15 cellular contexts compared by ENCODE assay signal in genomic region chr9:18379073-18379811, GRCh38.
A peak's percentile ranks its signal among the peaks of the same experiment; 100 is the strongest.
DNase-seq lines count a peak whose midpoint lies in the region; ATAC-seq and TF ChIP-seq lines count a peak whose summit lies in the region.
"Had no signal": no experiment of that assay in that cellular context is flagged by ENCODE, and none has a peak within 500 bp of the region (broad histone marks: within the 10 kb centered on the region; RNA-seq: fewer than 3 reads in every experiment).

No MANE protein-coding gene starts in this region.

- ATAC-seq in activated CD8-positive, alpha-beta T cell treated with anti-CD3 and anti-CD28 coated beads for 36 hours = no peak
- no peak for ATAC-seq in HG02588 (IDR thresholded peaks at IDR 0.05; ENCODE audit: unreplicated experiment)
- ATAC-seq in activated naive CD8-positive, alpha-beta T cell treated with anti-CD3 and anti-CD28 coated beads, Interleukin-2, amount 50 U/mL, for 24 hours = no peak
- ATAC-seq: activated naive CD4-positive, alpha-beta T cell treated with anti-CD3 and anti-CD28 coated beads, Interleukin-2, amount 50 U/mL, for 72 hours; left colon had no signal

- no peaks in the 10 kb centered on the region for H3K36me3 Mint-ChIP-seq in activated CD8-positive, alpha-beta T cell treated with anti-CD3 and anti-CD28 coated beads for 36 hours (ENCODE audit: low read depth)
- H3K36me3 Mint-ChIP-seq in activated naive CD8-positive, alpha-beta T cell treated with anti-CD3 and anti-CD28 coated beads, Interleukin-2, amount 50 U/mL, for 24 hours (ENCODE audit: low read depth) = no peaks in the 10 kb centered on the region
- H3K36me3 Mint-ChIP-seq: activated naive CD4-positive, alpha-beta T cell treated with anti-CD3 and anti-CD28 coated beads, Interleukin-2, amount 50 U/mL, for 72 hours had no signal

- H3K4me3 ChIP-seq in BJ (ENCODE audit: low read depth, low read length) (no peak overlapping the region), kidney epithelial cell (ENCODE audit: low read depth, low read length) (no peak overlapping the region)
- H3K4me3 ChIP-seq: MG63, pancreas had no signal

- no peaks in the 10 kb centered on the region for H3K27me3 ChIP-seq in BJ (ENCODE audit: control insufficient read depth, insufficient read depth, low read length)
- H3K27me3 ChIP-seq in kidney epithelial cell (ENCODE audit: control insufficient read depth, insufficient read depth, low read length) = no peaks in the 10 kb centered on the region
- H3K27me3 ChIP-seq: MG63, pancreas had no signal

- DNase-seq in BJ (ENCODE audit: low read depth) = peak; percentile 50
- DNase-seq in brain pericyte (ENCODE audit: low read depth, low spot score) = peak; percentile 22
- DNase-seq in kidney epithelial cell (ENCODE audit: low read depth) = peak; percentile 96
- no peak for DNase-seq in stimulated activated CD4-positive, alpha-beta T cell treated with anti-CD3 and anti-CD28 coated beads, Interleukin-1b, Interleukin-23, amount 100 ng/mL, for 48 hours
- DNase-seq in activated CD8-positive, alpha-beta T cell treated with anti-CD3 and anti-CD28 coated beads for 36 hours = no peak
- no peak for DNase-seq in activated naive CD8-positive, alpha-beta T cell treated with anti-CD3 and anti-CD28 coated beads, Interleukin-2, amount 50 U/mL, for 24 hours
- DNase-seq: effector CD8-positive, alpha-beta T cell; left colon; MG63; NCI-H510A treated with DMSO at 0.1 percent for 48 hours; pancreas; stimulated activated CD4-positive, alpha-beta T cell treated with anti-CD3 and anti-CD28 coated beads, Interleukin-4, amount 100 ng/mL, for 4 hours had no signal

- no peak for TF ChIP-seq RAD21 in Ishikawa (IDR thresholded peaks at IDR 0.05; ENCODE audit: low read depth)

- H3K9me3 Mint-ChIP-seq in activated CD8-positive, alpha-beta T cell treated with anti-CD3 and anti-CD28 coated beads for 36 hours = peaks cover 1% of the 10 kb centered on the region
- H3K9me3 Mint-ChIP-seq in activated naive CD8-positive, alpha-beta T cell treated with anti-CD3 and anti-CD28 coated beads, Interleukin-2, amount 50 U/mL, for 24 hours = peaks cover 8% of the 10 kb centered on the region

- no peak; the same call in 1 of the 2 replicates for TF ChIP-seq EP300 in Ishikawa (IDR thresholded peaks at IDR 0.05; ENCODE audit: borderline replicate concordance)

- H3K27ac Mint-ChIP-seq in activated CD8-positive, alpha-beta T cell treated with anti-CD3 and anti-CD28 coated beads for 36 hours = no peak overlapping the region
- H3K27ac Mint-ChIP-seq in activated naive CD8-positive, alpha-beta T cell treated with anti-CD3 and anti-CD28 coated beads, Interleukin-2, amount 50 U/mL, for 24 hours = no peak overlapping the region
- H3K27ac Mint-ChIP-seq: activated naive CD4-positive, alpha-beta T cell treated with anti-CD3 and anti-CD28 coated beads, Interleukin-2, amount 50 U/mL, for 72 hours had no signal

- TF ChIP-seq CTCF in BJ (IDR thresholded peaks at IDR 0.05; ENCODE audit: insufficient read depth, low read depth, low read length) (no peak), kidney epithelial cell (IDR thresholded peaks at IDR 0.05; ENCODE audit: insufficient read depth, low read length, poor library complexity, severe bottlenecking) (no peak)
- no peak for TF ChIP-seq CTCF in activated CD8-positive, alpha-beta T cell treated with anti-CD3 and anti-CD28 coated beads for 36 hours (IDR thresholded peaks at IDR 0.05)

- CTCF ChIA-PET in BJ (lab: Yijun Ruan, JAX) = interaction anchor here (0.6 to 1.5 kb wide), 3 partner anchors 12 to 43 kb away, joined by 3 read pairs; no protein-coding TSS in a partner anchor
- CTCF ChIA-PET in activated CD8-positive, alpha-beta T cell treated with anti-CD3 and anti-CD28 coated beads for 36 hours (lab: Charles Lee) = no interaction called here

- POLR2A ChIA-PET in BJ (lab: Charles Lee) = no interaction called here
- POLR2A ChIA-PET in activated CD8-positive, alpha-beta T cell treated with anti-CD3 and anti-CD28 coated beads for 36 hours (lab: Charles Lee) = no interaction called here

- H3K4me3 Mint-ChIP-seq in activated CD8-positive, alpha-beta T cell treated with anti-CD3 and anti-CD28 coated beads for 36 hours = no peak overlapping the region
- no peak overlapping the region for H3K4me3 Mint-ChIP-seq in activated naive CD8-positive, alpha-beta T cell treated with anti-CD3 and anti-CD28 coated beads, Interleukin-2, amount 50 U/mL, for 24 hours

- no peaks in the 10 kb centered on the region for H3K4me1 Mint-ChIP-seq in activated CD8-positive, alpha-beta T cell treated with anti-CD3 and anti-CD28 coated beads for 36 hours (ENCODE audit: low read depth)
- H3K4me1 Mint-ChIP-seq in activated naive CD8-positive, alpha-beta T cell treated with anti-CD3 and anti-CD28 coated beads, Interleukin-2, amount 50 U/mL, for 24 hours = no peaks in the 10 kb centered on the region

- intact Hi-C loops in activated CD8-positive, alpha-beta T cell treated with anti-CD3 and anti-CD28 coated beads for 36 hours (cut with micrococcal nuclease) = no loop called here

- H3K36me3 ChIP-seq in BJ (ENCODE audit: control insufficient read depth, insufficient read depth, low read length) (no peaks in the 10 kb centered on the region), kidney epithelial cell (ENCODE audit: control insufficient read depth, insufficient read depth, low read length) (no peaks in the 10 kb centered on the region)
- H3K36me3 ChIP-seq: MG63, pancreas had no signal

- peaks cover 2% of the 10 kb centered on the region for H3K27me3 Mint-ChIP-seq in activated CD8-positive, alpha-beta T cell treated with anti-CD3 and anti-CD28 coated beads for 36 hours
- peaks cover 1% of the 10 kb centered on the region for H3K27me3 Mint-ChIP-seq in activated naive CD8-positive, alpha-beta T cell treated with anti-CD3 and anti-CD28 coated beads, Interleukin-2, amount 50 U/mL, for 24 hours

TF ChIP-seq in Ishikawa, 13 proteins besides CTCF, POLR2A, EP300 and RAD21:
- TF ChIP-seq TEAD4 (IDR thresholded peaks at IDR 0.05) (peak; percentile 39; the same call in 1 of the 2 replicates), TCF12 (IDR thresholded peaks at IDR 0.05; ENCODE audit: low read depth) (no peak)

Comparison
In these comparisons a context has a peak if more than half of its experiments do, and no peak if none do; other contexts are left out.
1. DNase-seq: peak in BJ (single experiment), brain pericyte (single experiment) and kidney epithelial cell (single experiment); none in stimulated activated CD4-positive, alpha-beta T cell treated with anti-CD3 and anti-CD28 coated beads, Interleukin-1b, Interleukin-23, amount 100 ng/mL, for 48 hours (single experiment), activated CD8-positive, alpha-beta T cell treated with anti-CD3 and anti-CD28 coated beads for 36 hours (single experiment) and activated naive CD8-positive, alpha-beta T cell treated with anti-CD3 and anti-CD28 coated beads, Interleukin-2, amount 50 U/mL, for 24 hours (single experiment).